ENCODE assay signal across 1 cellular context in the genomic region with DNA sequence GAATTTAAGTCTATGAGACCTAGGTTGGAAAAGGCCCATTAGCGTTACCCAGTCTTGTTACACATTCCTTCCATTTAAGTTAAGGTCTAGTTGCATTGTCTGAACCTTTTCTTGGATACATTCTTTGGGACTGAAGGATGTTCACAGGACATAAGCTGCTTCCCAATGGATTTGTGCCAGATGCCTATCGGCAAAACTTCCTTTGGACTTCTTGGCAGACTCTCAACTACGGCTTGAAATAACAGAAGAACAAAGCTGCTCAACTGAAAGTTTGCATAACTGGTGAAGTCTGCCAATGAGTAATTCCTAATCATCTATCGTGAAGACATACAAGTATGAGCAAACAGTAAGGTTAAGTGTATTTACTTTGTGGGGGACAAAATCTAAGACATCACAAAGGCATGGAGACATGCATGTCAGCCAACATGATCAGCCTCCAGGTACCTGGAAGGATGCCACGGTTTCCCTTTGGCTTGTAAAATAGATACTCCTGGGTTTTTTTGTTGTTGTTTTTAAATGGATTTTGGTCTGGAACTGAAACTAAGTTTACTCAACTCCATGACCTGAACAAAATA.
TF ChIP-seq lines count a peak whose summit lies in the region.

No MANE protein-coding gene starts in this region.

TF ChIP-seq in HepG2, 621 proteins besides CTCF, POLR2A, EP300 and RAD21 (continued from another document and continues in another):
- TF ChIP-seq, protein P1, sequence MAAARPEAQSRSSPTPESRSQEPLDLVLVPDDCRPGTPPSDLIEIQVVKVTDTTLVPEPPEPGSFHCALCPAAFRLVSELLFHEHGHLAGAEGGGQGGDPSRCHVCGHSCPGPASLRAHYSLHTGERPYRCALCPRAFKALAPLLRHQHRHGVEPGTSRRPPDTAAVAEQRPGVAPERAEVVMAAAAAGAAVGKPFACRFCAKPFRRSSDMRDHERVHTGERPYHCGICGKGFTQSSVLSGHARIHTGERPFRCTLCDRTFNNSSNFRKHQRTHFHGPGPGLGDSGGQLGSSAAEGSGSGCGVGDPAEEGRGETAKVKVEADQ (CRISPR knock-in tag; IDR thresholded peaks at IDR 0.05; ENCODE audit: borderline replicate concordance): 0 out of 2 replicates have a peak, but pooled peaks have one; percentile 20
- no peak for TF ChIP-seq FOXP1 (IDR thresholded peaks at IDR 0.05)
- TF ChIP-seq FOXP1 (CRISPR knock-in tag; IDR thresholded peaks at IDR 0.05): peak; percentile 94
- TF ChIP-seq GATAD1 (CRISPR knock-in tag; IDR thresholded peaks at IDR 0.05): peak; percentile 49; the same call in 1 of the 2 replicates
- peak; percentile 99 for TF ChIP-seq NR2F6 (IDR thresholded peaks at IDR 0.05)
- peak; percentile 96 for TF ChIP-seq NR2F6 (CRISPR knock-in tag; IDR thresholded peaks at IDR 0.05)
- 0 out of 2 replicates have a peak, but pooled peaks have one; percentile 69 for TF ChIP-seq ZNF124 (CRISPR knock-in tag; IDR thresholded peaks at IDR 0.05)
- TF ChIP-seq FOXC1 (CRISPR knock-in tag; IDR thresholded peaks at IDR 0.05; ENCODE audit: borderline replicate concordance): peak; percentile 33; the same call in 1 of the 2 replicates
- TF ChIP-seq ZNF615 (CRISPR knock-in tag; IDR thresholded peaks at IDR 0.05; ENCODE audit: borderline replicate concordance): no peak
- 0 out of 2 replicates have a peak, but pooled peaks have one; percentile 60 for TF ChIP-seq ZNF564 (CRISPR knock-in tag; IDR thresholded peaks at IDR 0.05)
- peak; percentile 87 for TF ChIP-seq CEBPG (CRISPR knock-in tag; IDR thresholded peaks at IDR 0.05)
- no peak for TF ChIP-seq NFATC3 (CRISPR knock-in tag; IDR thresholded peaks at IDR 0.05)
- TF ChIP-seq POLR2G (IDR thresholded peaks at IDR 0.05; ENCODE audit: low read depth, low read length): no peak
- TF ChIP-seq FOXJ3 (CRISPR knock-in tag; IDR thresholded peaks at IDR 0.05; ENCODE audit: borderline replicate concordance): peak; percentile 93; the same call in 1 of the 2 replicates
- TF ChIP-seq, protein P2, sequence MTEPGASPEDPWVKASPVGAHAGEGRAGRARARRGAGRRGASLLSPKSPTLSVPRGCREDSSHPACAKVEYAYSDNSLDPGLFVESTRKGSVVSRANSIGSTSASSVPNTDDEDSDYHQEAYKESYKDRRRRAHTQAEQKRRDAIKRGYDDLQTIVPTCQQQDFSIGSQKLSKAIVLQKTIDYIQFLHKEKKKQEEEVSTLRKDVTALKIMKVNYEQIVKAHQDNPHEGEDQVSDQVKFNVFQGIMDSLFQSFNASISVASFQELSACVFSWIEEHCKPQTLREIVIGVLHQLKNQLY (CRISPR knock-in tag; IDR thresholded peaks at IDR 0.05): peak; percentile 87
- TF ChIP-seq TARDBP (CRISPR knock-in tag; IDR thresholded peaks at IDR 0.05): peak; percentile 73
- TF ChIP-seq, protein P3, sequence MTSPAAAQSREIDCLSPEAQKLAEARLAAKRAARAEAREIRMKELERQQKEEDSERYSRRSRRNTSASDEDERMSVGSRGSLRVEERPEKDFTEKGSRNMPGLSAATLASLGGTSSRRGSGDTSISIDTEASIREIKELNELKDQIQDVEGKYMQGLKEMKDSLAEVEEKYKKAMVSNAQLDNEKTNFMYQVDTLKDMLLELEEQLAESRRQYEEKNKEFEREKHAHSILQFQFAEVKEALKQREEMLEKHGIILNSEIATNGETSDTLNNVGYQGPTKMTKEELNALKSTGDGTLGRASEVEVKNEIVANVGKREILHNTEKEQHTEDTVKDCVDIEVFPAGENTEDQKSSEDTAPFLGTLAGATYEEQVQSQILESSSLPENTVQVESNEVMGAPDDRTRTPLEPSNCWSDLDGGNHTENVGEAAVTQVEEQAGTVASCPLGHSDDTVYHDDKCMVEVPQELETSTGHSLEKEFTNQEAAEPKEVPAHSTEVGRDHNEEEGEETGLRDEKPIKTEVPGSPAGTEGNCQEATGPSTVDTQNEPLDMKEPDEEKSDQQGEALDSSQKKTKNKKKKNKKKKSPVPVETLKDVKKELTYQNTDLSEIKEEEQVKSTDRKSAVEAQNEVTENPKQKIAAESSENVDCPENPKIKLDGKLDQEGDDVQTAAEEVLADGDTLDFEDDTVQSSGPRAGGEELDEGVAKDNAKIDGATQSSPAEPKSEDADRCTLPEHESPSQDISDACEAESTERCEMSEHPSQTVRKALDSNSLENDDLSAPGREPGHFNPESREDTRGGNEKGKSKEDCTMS (CRISPR knock-in tag; conservative IDR thresholded peaks at IDR 0.05): 0 out of 2 replicates have a peak, but pooled peaks have one; percentile 35
- peak; percentile 83 for TF ChIP-seq KAT8 (CRISPR knock-in tag; IDR thresholded peaks at IDR 0.05)
- no peak for TF ChIP-seq HES4 (CRISPR knock-in tag; IDR thresholded peaks at IDR 0.05; ENCODE audit: borderline replicate concordance)
- TF ChIP-seq ATF1 (CRISPR knock-in tag; IDR thresholded peaks at IDR 0.05): peak; percentile 72
- peak; percentile 89 for TF ChIP-seq SMAD3 (CRISPR knock-in tag; IDR thresholded peaks at IDR 0.05)
- 0 out of 2 replicates have a peak, but pooled peaks have one; percentile 63 for TF ChIP-seq NCOA1 (CRISPR knock-in tag; IDR thresholded peaks at IDR 0.05)
- TF ChIP-seq MIER2 (CRISPR knock-in tag; IDR thresholded peaks at IDR 0.05): peak; percentile 78
- peak; percentile 61; the same call in 1 of the 2 replicates for TF ChIP-seq ZBTB7B (CRISPR knock-in tag; IDR thresholded peaks at IDR 0.05)
- peak; percentile 56 for TF ChIP-seq TBX2 (CRISPR knock-in tag; IDR thresholded peaks at IDR 0.05; ENCODE audit: borderline replicate concordance)
- TF ChIP-seq, protein P4, sequence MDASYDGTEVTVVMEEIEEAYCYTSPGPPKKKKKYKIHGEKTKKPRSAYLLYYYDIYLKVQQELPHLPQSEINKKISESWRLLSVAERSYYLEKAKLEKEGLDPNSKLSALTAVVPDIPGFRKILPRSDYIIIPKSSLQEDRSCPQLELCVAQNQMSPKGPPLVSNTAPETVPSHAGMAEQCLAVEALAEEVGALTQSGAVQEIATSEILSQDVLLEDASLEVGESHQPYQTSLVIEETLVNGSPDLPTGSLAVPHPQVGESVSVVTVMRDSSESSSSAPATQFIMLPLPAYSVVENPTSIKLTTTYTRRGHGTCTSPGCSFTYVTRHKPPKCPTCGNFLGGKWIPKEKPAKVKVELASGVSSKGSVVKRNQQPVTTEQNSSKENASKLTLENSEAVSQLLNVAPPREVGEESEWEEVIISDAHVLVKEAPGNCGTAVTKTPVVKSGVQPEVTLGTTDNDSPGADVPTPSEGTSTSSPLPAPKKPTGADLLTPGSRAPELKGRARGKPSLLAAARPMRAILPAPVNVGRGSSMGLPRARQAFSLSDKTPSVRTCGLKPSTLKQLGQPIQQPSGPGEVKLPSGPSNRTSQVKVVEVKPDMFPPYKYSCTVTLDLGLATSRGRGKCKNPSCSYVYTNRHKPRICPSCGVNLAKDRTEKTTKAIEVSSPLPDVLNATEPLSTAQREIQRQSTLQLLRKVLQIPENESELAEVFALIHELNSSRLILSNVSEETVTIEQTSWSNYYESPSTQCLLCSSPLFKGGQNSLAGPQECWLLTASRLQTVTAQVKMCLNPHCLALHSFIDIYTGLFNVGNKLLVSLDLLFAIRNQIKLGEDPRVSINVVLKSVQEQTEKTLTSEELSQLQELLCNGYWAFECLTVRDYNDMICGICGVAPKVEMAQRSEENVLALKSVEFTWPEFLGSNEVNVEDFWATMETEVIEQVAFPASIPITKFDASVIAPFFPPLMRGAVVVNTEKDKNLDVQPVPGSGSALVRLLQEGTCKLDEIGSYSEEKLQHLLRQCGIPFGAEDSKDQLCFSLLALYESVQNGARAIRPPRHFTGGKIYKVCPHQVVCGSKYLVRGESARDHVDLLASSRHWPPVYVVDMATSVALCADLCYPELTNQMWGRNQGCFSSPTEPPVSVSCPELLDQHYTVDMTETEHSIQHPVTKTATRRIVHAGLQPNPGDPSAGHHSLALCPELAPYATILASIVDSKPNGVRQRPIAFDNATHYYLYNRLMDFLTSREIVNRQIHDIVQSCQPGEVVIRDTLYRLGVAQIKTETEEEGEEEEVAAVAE (CRISPR knock-in tag; IDR thresholded peaks at IDR 0.05; ENCODE audit: borderline replicate concordance): peak; percentile 81; the same call in 1 of the 2 replicates
- TF ChIP-seq SALL1 (CRISPR knock-in tag; IDR thresholded peaks at IDR 0.05): peak; percentile 70; the same call in 1 of the 2 replicates
- TF ChIP-seq TGIF2 (CRISPR knock-in tag; IDR thresholded peaks at IDR 0.05): peak; percentile 87
- no peak; the same call in 1 of the 2 replicates for TF ChIP-seq PHF21A (CRISPR knock-in tag; IDR thresholded peaks at IDR 0.05)
- TF ChIP-seq, protein P5, sequence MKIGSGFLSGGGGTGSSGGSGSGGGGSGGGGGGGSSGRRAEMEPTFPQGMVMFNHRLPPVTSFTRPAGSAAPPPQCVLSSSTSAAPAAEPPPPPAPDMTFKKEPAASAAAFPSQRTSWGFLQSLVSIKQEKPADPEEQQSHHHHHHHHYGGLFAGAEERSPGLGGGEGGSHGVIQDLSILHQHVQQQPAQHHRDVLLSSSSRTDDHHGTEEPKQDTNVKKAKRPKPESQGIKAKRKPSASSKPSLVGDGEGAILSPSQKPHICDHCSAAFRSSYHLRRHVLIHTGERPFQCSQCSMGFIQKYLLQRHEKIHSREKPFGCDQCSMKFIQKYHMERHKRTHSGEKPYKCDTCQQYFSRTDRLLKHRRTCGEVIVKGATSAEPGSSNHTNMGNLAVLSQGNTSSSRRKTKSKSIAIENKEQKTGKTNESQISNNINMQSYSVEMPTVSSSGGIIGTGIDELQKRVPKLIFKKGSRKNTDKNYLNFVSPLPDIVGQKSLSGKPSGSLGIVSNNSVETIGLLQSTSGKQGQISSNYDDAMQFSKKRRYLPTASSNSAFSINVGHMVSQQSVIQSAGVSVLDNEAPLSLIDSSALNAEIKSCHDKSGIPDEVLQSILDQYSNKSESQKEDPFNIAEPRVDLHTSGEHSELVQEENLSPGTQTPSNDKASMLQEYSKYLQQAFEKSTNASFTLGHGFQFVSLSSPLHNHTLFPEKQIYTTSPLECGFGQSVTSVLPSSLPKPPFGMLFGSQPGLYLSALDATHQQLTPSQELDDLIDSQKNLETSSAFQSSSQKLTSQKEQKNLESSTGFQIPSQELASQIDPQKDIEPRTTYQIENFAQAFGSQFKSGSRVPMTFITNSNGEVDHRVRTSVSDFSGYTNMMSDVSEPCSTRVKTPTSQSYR (CRISPR knock-in tag; IDR thresholded peaks at IDR 0.05; ENCODE audit: borderline replicate concordance): peak; percentile 90
- TF ChIP-seq ZNF713 (CRISPR knock-in tag; IDR thresholded peaks at IDR 0.05): no peak
- peak; percentile 97 for TF ChIP-seq GATAD2A (CRISPR knock-in tag; IDR thresholded peaks at IDR 0.05)
- 0 out of 2 replicates have a peak, but pooled peaks have one; percentile 44 for TF ChIP-seq KMT2A (CRISPR knock-in tag; IDR thresholded peaks at IDR 0.05)
- TF ChIP-seq ZNF589 (CRISPR knock-in tag; conservative IDR thresholded peaks at IDR 0.05): no peak
- TF ChIP-seq HDAC1 (CRISPR knock-in tag; IDR thresholded peaks at IDR 0.05): peak; percentile 85
- peak; percentile 70; the same call in 1 of the 2 replicates for TF ChIP-seq KDM3A (CRISPR knock-in tag; IDR thresholded peaks at IDR 0.05; ENCODE audit: low read depth)
- TF ChIP-seq HNF4G (IDR thresholded peaks at IDR 0.05; ENCODE audit: borderline replicate concordance, low read depth, low read length): peak; percentile 58; the same call in 1 of the 2 replicates
- no peak for TF ChIP-seq HNF4G (CRISPR knock-in tag; IDR thresholded peaks at IDR 0.05; ENCODE audit: borderline replicate concordance, low read depth)
- TF ChIP-seq, protein P6, sequence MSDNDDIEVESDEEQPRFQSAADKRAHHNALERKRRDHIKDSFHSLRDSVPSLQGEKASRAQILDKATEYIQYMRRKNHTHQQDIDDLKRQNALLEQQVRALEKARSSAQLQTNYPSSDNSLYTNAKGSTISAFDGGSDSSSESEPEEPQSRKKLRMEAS (IDR thresholded peaks at IDR 0.05): peak; percentile 59; the same call in 1 of the 2 replicates
- TF ChIP-seq NKX3-1 (CRISPR knock-in tag; IDR thresholded peaks at IDR 0.05): peak; percentile 91
- peak in 1 of 2 experiments; percentile 71; a peak in 1 of 4 replicates for TF ChIP-seq KLF16 (CRISPR knock-in tag; IDR thresholded peaks at IDR 0.05)
- TF ChIP-seq KDM4B (CRISPR knock-in tag; IDR thresholded peaks at IDR 0.05): peak; percentile 46; the same call in 1 of the 2 replicates
- peak; percentile 97 for TF ChIP-seq HDAC2 (CRISPR knock-in tag; IDR thresholded peaks at IDR 0.05)
- no peak for TF ChIP-seq ZNF558 (CRISPR knock-in tag; IDR thresholded peaks at IDR 0.05; ENCODE audit: borderline replicate concordance)
- no peak for TF ChIP-seq ZNF678 (CRISPR knock-in tag; IDR thresholded peaks at IDR 0.05)
- TF ChIP-seq, protein P7, sequence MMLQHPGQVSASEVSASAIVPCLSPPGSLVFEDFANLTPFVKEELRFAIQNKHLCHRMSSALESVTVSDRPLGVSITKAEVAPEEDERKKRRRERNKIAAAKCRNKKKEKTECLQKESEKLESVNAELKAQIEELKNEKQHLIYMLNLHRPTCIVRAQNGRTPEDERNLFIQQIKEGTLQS (CRISPR knock-in tag; IDR thresholded peaks at IDR 0.05): peak; percentile 76
- TF ChIP-seq CREM (IDR thresholded peaks at IDR 0.05): peak; percentile 93
- TF ChIP-seq CREM (CRISPR knock-in tag; IDR thresholded peaks at IDR 0.05): no peak
- peak; percentile 90 for TF ChIP-seq RXRB (CRISPR knock-in tag; IDR thresholded peaks at IDR 0.05; ENCODE audit: borderline replicate concordance)
- TF ChIP-seq NR2F2 (IDR thresholded peaks at IDR 0.05; ENCODE audit: borderline replicate concordance, low read depth): peak; percentile 97
- peak; percentile 88 for TF ChIP-seq ZGPAT (CRISPR knock-in tag; IDR thresholded peaks at IDR 0.05)
- no peak for TF ChIP-seq HNF1B (CRISPR knock-in tag; IDR thresholded peaks at IDR 0.05)
- peak; percentile 58; the same call in 1 of the 2 replicates for TF ChIP-seq CEBPB (IDR thresholded peaks at IDR 0.05; ENCODE audit: borderline replicate concordance, low read depth, low read length)
